In genomic region chrX:54182194-54182863, GRCh38 we compare ENCODE assay signal across 8 cellular contexts. TPM values are rescaled to one million over a fixed set of nuclear protein-coding genes. Genes with fewer than 3 reads are reported as not detected.
DNase-seq lines count a peak whose midpoint lies in the region; ATAC-seq and TF ChIP-seq lines count a peak whose summit lies in the region.

No MANE protein-coding gene starts in this region.

- peaks cover 23% of the 10 kb centered on the region for H3K79me2 ChIP-seq in neural cell (replicated peaks; ENCODE audit: insufficient read depth, low read length)

- H3K9me3 Mint-ChIP-seq in CD8-positive, alpha-beta memory T cell: peaks cover 0 to 3% (median 0%) of the 10 kb centered on the region in 5 donors
- H3K9me3 Mint-ChIP-seq in activated T-helper 1 cell treated with anti-CD3 and anti-CD28 coated beads, Interleukin-12 subunit alpha, Interleukin-12 subunit beta, Interleukin-2, Interleukin-4 antibody, amounts not matched to agents 30 ng/mL and 10 ng/mL and 1 ng/mL, durations not matched to agents 14 hours and 24 hours and 36 hours: no peaks in the 10 kb centered on the region

- peak; percentile 48 to 76 (median 55) for DNase-seq in CD8-positive, alpha-beta memory T cell
- peak; percentile 50 for DNase-seq in activated T-helper 1 cell treated with anti-CD3 and anti-CD28 coated beads, Interleukin-12 subunit alpha, Interleukin-12 subunit beta, Interleukin-2, Interleukin-4 antibody, amounts not matched to agents 30 ng/mL and 10 ng/mL and 1 ng/mL, durations not matched to agents 14 hours and 24 hours and 36 hours (ENCODE audit: low spot score)
- DNase-seq in fibroblast of pulmonary artery (ENCODE audit: low read depth): peak; percentile 27

- no peaks in the 10 kb centered on the region for H3F3A ChIP-seq in neural cell (ENCODE audit: insufficient read depth, low read length, poor library complexity, severe bottlenecking)

- peak overlapping the region; percentile 66 to 94 (median 85) for H3K4me3 Mint-ChIP-seq in CD8-positive, alpha-beta memory T cell
- peak overlapping the region; percentile 90 for H3K4me3 Mint-ChIP-seq in activated T-helper 1 cell treated with anti-CD3 and anti-CD28 coated beads, Interleukin-12 subunit alpha, Interleukin-12 subunit beta, Interleukin-2, Interleukin-4 antibody, amounts not matched to agents 30 ng/mL and 10 ng/mL and 1 ng/mL, durations not matched to agents 14 hours and 24 hours and 36 hours

- H3K9ac ChIP-seq in neural cell (ENCODE audit: low read length) (peak overlapping the region; percentile 73), stomach smooth muscle (ENCODE audit: low read length in 2 of 2) (peak overlapping the region; percentile 38 to 60)

- H3K27ac Mint-ChIP-seq in CD8-positive, alpha-beta memory T cell: peak overlapping the region; percentile 63 to 94 (median 85)
- peak overlapping the region; percentile 91 for H3K27ac Mint-ChIP-seq in activated T-helper 1 cell treated with anti-CD3 and anti-CD28 coated beads, Interleukin-12 subunit alpha, Interleukin-12 subunit beta, Interleukin-2, Interleukin-4 antibody, amounts not matched to agents 30 ng/mL and 10 ng/mL and 1 ng/mL, durations not matched to agents 14 hours and 24 hours and 36 hours

- no peak for TF ChIP-seq CTCF in fibroblast of pulmonary artery (IDR thresholded peaks at IDR 0.05; ENCODE audit: low read length, missing control alignments)
- no peak for TF ChIP-seq CTCF in neural cell (IDR thresholded peaks at IDR 0.05; ENCODE audit: poor library complexity, severe bottlenecking)

- no peaks in the 10 kb centered on the region for H3K36me3 ChIP-seq in CD8-positive, alpha-beta memory T cell (ENCODE audit: insufficient read depth, low read length)
- H3K36me3 ChIP-seq in neural cell (ENCODE audit: insufficient read depth, low read length) (no peaks in the 10 kb centered on the region), stomach smooth muscle (ENCODE audit: control insufficient read depth in 2 of 2, insufficient read depth in 2 of 2, low read length in 2 of 2) (no peaks in the 10 kb centered on the region)

- peaks cover 45 to 53% (median 48%) of the 10 kb centered on the region in 3 donors for H3K4me1 Mint-ChIP-seq in CD8-positive, alpha-beta memory T cell
- H3K4me1 Mint-ChIP-seq in activated T-helper 1 cell treated with anti-CD3 and anti-CD28 coated beads, Interleukin-12 subunit alpha, Interleukin-12 subunit beta, Interleukin-2, Interleukin-4 antibody, amounts not matched to agents 30 ng/mL and 10 ng/mL and 1 ng/mL, durations not matched to agents 14 hours and 24 hours and 36 hours (ENCODE audit: low read depth): peaks cover 47% of the 10 kb centered on the region

- peaks cover 41% of the 10 kb centered on the region for H3K4me1 ChIP-seq in CD8-positive, alpha-beta memory T cell (ENCODE audit: insufficient read depth, low read length)
- peaks cover 8% of the 10 kb centered on the region for H3K4me1 ChIP-seq in stomach smooth muscle (ENCODE audit: control insufficient read depth, insufficient read depth, low read length)

- peaks cover 0 to 22% (median 0%) of the 10 kb centered on the region in 3 donors for H3K36me3 Mint-ChIP-seq in CD8-positive, alpha-beta memory T cell
- peaks cover 27% of the 10 kb centered on the region for H3K36me3 Mint-ChIP-seq in activated T-helper 1 cell treated with anti-CD3 and anti-CD28 coated beads, Interleukin-12 subunit alpha, Interleukin-12 subunit beta, Interleukin-2, Interleukin-4 antibody, amounts not matched to agents 30 ng/mL and 10 ng/mL and 1 ng/mL, durations not matched to agents 14 hours and 24 hours and 36 hours (ENCODE audit: low read depth)

- intact Hi-C loops in activated T-helper 1 cell treated with anti-CD3 and anti-CD28 coated beads, Interleukin-12 subunit alpha, Interleukin-12 subunit beta, Interleukin-2, Interleukin-4 antibody, amounts not matched to agents 30 ng/mL and 10 ng/mL and 1 ng/mL, durations not matched to agents 14 hours and 24 hours and 36 hours (cut with micrococcal nuclease): loop anchor here (1.0 to 5.0 kb wide), 6 partner anchors 626 to 1535 kb away; partner anchors contain the start of genes APEX2, RIBC1, RRAGB and SMC1A

- no peaks in the 10 kb centered on the region for H4K20me1 ChIP-seq in neural cell (ENCODE audit: insufficient read depth)

- H3K27me3 Mint-ChIP-seq in CD8-positive, alpha-beta memory T cell: peaks cover 0 to 8% of the 10 kb centered on the region in 2 donors
- no peaks in the 10 kb centered on the region for H3K27me3 Mint-ChIP-seq in activated T-helper 1 cell treated with anti-CD3 and anti-CD28 coated beads, Interleukin-12 subunit alpha, Interleukin-12 subunit beta, Interleukin-2, Interleukin-4 antibody, amounts not matched to agents 30 ng/mL and 10 ng/mL and 1 ng/mL, durations not matched to agents 14 hours and 24 hours and 36 hours (ENCODE audit: insufficient read depth)

- no peaks in the 10 kb centered on the region for H3K27me3 ChIP-seq in CD8-positive, alpha-beta memory T cell (ENCODE audit: insufficient read depth, low read length, poor library complexity, severe bottlenecking)
- no peaks in the 10 kb centered on the region for H3K27me3 ChIP-seq in neural cell (ENCODE audit: insufficient read depth, low read depth, low read length)
- H3K27me3 ChIP-seq in stomach smooth muscle (ENCODE audit: control insufficient read depth in 1 of 2, insufficient read depth in 2 of 2, low read length in 2 of 2): peaks cover 0 to 3% of the 10 kb centered on the region in 2 donors

- CTCF ChIA-PET in CD8-positive, alpha-beta memory T cell (lab: Charles Lee): no interaction called here

- peak overlapping the region; percentile 79 for H3K27ac ChIP-seq in CD8-positive, alpha-beta memory T cell (ENCODE audit: low read depth, low read length)
- peak overlapping the region; percentile 86 for H3K27ac ChIP-seq in neural cell (ENCODE audit: low read length)
- H3K27ac ChIP-seq in stomach smooth muscle (ENCODE audit: low read length): peak overlapping the region; percentile 76

- POLR2A ChIA-PET in CD8-positive, alpha-beta memory T cell (lab: Charles Lee): interaction anchor here (0.6 to 2.6 kb wide), 3 partner anchors 139 to 1307 kb away, joined by 3 to 15 read pairs (median 13); partner anchors contain the start of gene PHF8

- TF ChIP-seq EP300 in neural cell (conservative IDR thresholded peaks at IDR 0.05; ENCODE audit: poor library complexity, severe bottlenecking): no peak

- no peaks in the 10 kb centered on the region for H3K9me2 ChIP-seq in neural cell (ENCODE audit: insufficient read depth, low read length)

- ATAC-seq in GM19397 (IDR thresholded peaks at IDR 0.05; ENCODE audit: unreplicated experiment) (peak; percentile 68), HG03565 (IDR thresholded peaks at IDR 0.05; ENCODE audit: unreplicated experiment) (peak; percentile 34)

- H3K9me3 ChIP-seq in CD8-positive, alpha-beta memory T cell (ENCODE audit: low read length): no peaks in the 10 kb centered on the region
- H3K9me3 ChIP-seq in neural cell (ENCODE audit: low read length) (no peaks in the 10 kb centered on the region), stomach smooth muscle (ENCODE audit: control insufficient read depth in 2 of 2, low read length in 2 of 2) (no peaks in the 10 kb centered on the region)

- H2AFZ ChIP-seq in neural cell (ENCODE audit: low read depth, low read length): no peak overlapping the region

- H3K4me3 ChIP-seq in CD8-positive, alpha-beta memory T cell (ENCODE audit: low read length): peak overlapping the region; percentile 49
- peak overlapping the region; percentile 65 for H3K4me3 ChIP-seq in fibroblast of pulmonary artery (replicated peaks; ENCODE audit: low read depth, low read length)
- peak overlapping the region; percentile 79 for H3K4me3 ChIP-seq in neural cell (ENCODE audit: low read length)
- peak overlapping the region; percentile 57 to 75 for H3K4me3 ChIP-seq in stomach smooth muscle (ENCODE audit: low read length in 2 of 2)

- H3K4me2 ChIP-seq in neural cell (ENCODE audit: low read length): peak overlapping the region; percentile 51

- no peak for TF ChIP-seq RAD21 in neural cell (conservative IDR thresholded peaks at IDR 0.05)

TF ChIP-seq in PFSK-1, 5 proteins besides CTCF, POLR2A, EP300 and RAD21 (continues in another document):
- no peak for TF ChIP-seq TAF1 (IDR thresholded peaks at IDR 0.05; ENCODE audit: borderline replicate concordance, insufficient read depth, low read length)
- peak; percentile 52; the same call in 1 of the 2 replicates for TF ChIP-seq SIN3A (IDR thresholded peaks at IDR 0.05; ENCODE audit: borderline replicate concordance, insufficient read depth, low read length)
- TF ChIP-seq POLR2AphosphoS5 (IDR thresholded peaks at IDR 0.05; ENCODE audit: low read depth, low read length): peak; percentile 61
- no peak for TF ChIP-seq FOXP2 (optimal IDR thresholded peaks at IDR 0.05; ENCODE audit: borderline replicate concordance, extremely low read depth, extremely low read length, insufficient read depth)

TF ChIP-seq in neural cell, 6 proteins besides CTCF, POLR2A, EP300 and RAD21:
- no peak for TF ChIP-seq TAF1 (IDR thresholded peaks at IDR 0.05; ENCODE audit: low read depth)
- peak; percentile 76 for TF ChIP-seq MXI1 (conservative IDR thresholded peaks at IDR 0.05; ENCODE audit: poor library complexity, severe bottlenecking)
- TF ChIP-seq POLR2AphosphoS5 (IDR thresholded peaks at IDR 0.05): no peak

RNA-seq across cellular contexts. Expression of gene FAM120C, which starts 0.7 kb away (rescaled TPM):
- 1 to 10 TPM; 8.2 to 9.0 TPM for total RNA-seq in CD8-positive, alpha-beta memory T cell
- polyA plus RNA-seq in CD8-positive, alpha-beta memory T cell: 4.8 TPM
- 5.2 TPM for polyA plus RNA-seq in PFSK-1 (2012; ENCODE audit: insufficient read length, low read depth)
- 10.4 and 11.8 TPM in 2 replicates for total RNA-seq in activated T-helper 1 cell treated with anti-CD3 and anti-CD28 coated beads, Interleukin-12 subunit alpha, Interleukin-12 subunit beta, Interleukin-2, Interleukin-4 antibody, amounts not matched to agents 30 ng/mL and 10 ng/mL and 1 ng/mL, durations not matched to agents 14 hours and 24 hours and 36 hours
- polyA plus RNA-seq in neural cell: 2.5 and 3.7 TPM in 2 replicates
- polyA minus RNA-seq in neural cell: 5.8 and 6.1 TPM in 2 replicates

Comparison
In these comparisons a context has a peak if more than half of its experiments do, and no peak if none do; other contexts are left out.
1. Peak in every context shown above with its lines: DNase-seq, ATAC-seq, H3K4me3 ChIP-seq and H3K27ac ChIP-seq.